Comparison of ENCODE assay signal across 21 cellular contexts in the genomic region with DNA sequence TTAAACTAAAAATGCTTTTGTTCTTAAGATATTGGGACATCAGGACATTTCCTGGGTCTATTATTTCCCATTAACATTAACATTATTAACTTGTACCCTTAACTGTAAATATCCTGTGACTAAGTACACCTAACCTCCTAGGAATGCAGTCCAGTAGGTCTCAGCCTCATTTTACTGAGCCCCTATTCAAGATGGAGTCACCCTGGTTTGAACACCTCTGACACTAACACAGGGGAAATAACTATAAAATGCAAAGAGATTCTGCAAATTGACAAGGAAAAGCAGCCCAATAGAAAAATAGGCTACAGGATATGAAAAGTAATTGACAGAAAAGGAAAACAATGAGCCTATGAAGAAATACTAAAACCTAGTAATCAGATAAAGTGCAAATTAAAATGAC. TPM values are rescaled to one million over a fixed set of nuclear protein-coding genes. Genes with fewer than 3 reads are reported as not detected.
DNase-seq lines count a peak whose midpoint lies in the region; ATAC-seq, FAIRE-seq and TF ChIP-seq lines count a peak whose summit lies in the region.
"Had no signal": no experiment of that assay in that cellular context is flagged by ENCODE, and none has a peak within 500 bp of the region (broad histone marks: within the 10 kb centered on the region; RNA-seq: fewer than 3 reads in every experiment).

No MANE protein-coding gene starts in this region.

- FAIRE-seq in GM12878 (lab: Jason Lieb, UNC), result peak; percentile 44
- FAIRE-seq: A204.1, H1 had no signal

- TF ChIP-seq EP300 in Ishikawa (IDR thresholded peaks at IDR 0.05; ENCODE audit: borderline replicate concordance) (no peak), GM12878 (IDR thresholded peaks at IDR 0.05; ENCODE audit: borderline replicate concordance in 1 of 2, control insufficient read depth in 1 of 2, low read depth in 2 of 2, low read length in 2 of 2) (no peak)

- no peaks in the 10 kb centered on the region for H3K9me3 Mint-ChIP-seq in Caco-2 (ENCODE audit: unreplicated experiment)
- H3K9me3 Mint-ChIP-seq: HFFc6 had no signal

- H3K36me3 ChIP-seq in Caco-2 (ENCODE audit: control insufficient read depth, insufficient read depth, low read length), result no peaks in the 10 kb centered on the region
- H3K36me3 ChIP-seq in GM12878 (ENCODE audit: control insufficient read depth in 2 of 2, insufficient read depth in 2 of 2, low read length in 1 of 2), result no peaks in the 10 kb centered on the region

- H3K27me3 Mint-ChIP-seq in Caco-2 (ENCODE audit: insufficient read depth, unreplicated experiment), result no peaks in the 10 kb centered on the region

- H3K27ac Mint-ChIP-seq in Caco-2 (ENCODE audit: unreplicated experiment), result peak overlapping the region; percentile 48
- H3K27ac Mint-ChIP-seq: HFFc6 had no signal

- H3K27me3 ChIP-seq in Caco-2 (replicated peaks; ENCODE audit: control insufficient read depth, insufficient read depth, low read length) (no peaks in the 10 kb centered on the region), GM12878 (replicated peaks in 1 of 2; ENCODE audit: control insufficient read depth in 2 of 2, insufficient read depth in 2 of 2, low read length in 1 of 2) (peaks cover 2 to 11% of the 10 kb centered on the region in 2 experiments; a peak in 2 of 4 replicates)

- H3K4me1 Mint-ChIP-seq in Caco-2 (ENCODE audit: low read depth, unreplicated experiment), result peaks cover 26% of the 10 kb centered on the region

- H3K4me3 ChIP-seq in Caco-2 (ENCODE audit: low read depth, low read length) (no peak overlapping the region), GM12878 (no peak overlapping the region)

- intact Hi-C loops in Caco-2 (cut with micrococcal nuclease; ENCODE audit: unreplicated experiment) (loop anchor here (5.0 kb wide), 1 partner anchor 43 kb away; no protein-coding TSS in a partner anchor), GM12878 (cut with micrococcal nuclease; ENCODE audit: unreplicated experiment) (loop anchor here (5.0 kb wide), 1 partner anchor 93 kb away; no protein-coding TSS in a partner anchor)

- peaks cover 46% of the 10 kb centered on the region for H3K4me1 ChIP-seq in Caco-2
- H3K4me1 ChIP-seq in GM12878 (ENCODE audit: control insufficient read depth, insufficient read depth, low read length), result no peaks in the 10 kb centered on the region; the same call in 1 of the 2 replicates

- in situ Hi-C loops in GM12878 (cut with MboI), result no loop called here

- CTCF ChIA-PET in Caco-2 (lab: Charles Lee), result no interaction called here
- CTCF ChIA-PET in GM12878 (lab: Yijun Ruan, JAX), result no interaction called here

- no peak overlapping the region for H3K4me2 ChIP-seq in GM12878 (ENCODE audit: control insufficient read depth, insufficient read depth)

- no peaks in the 10 kb centered on the region for H3K79me2 ChIP-seq in GM12878 (ENCODE audit: control insufficient read depth, insufficient read depth, low read length)

- SMC1A ChIA-PET in GM12878 (lab: Charles Lee; ENCODE audit: uncharacterized antibody, unreplicated experiment), result interaction anchor here (0.6 kb wide), 1 partner anchor 976 kb away, joined by 3 read pairs; no protein-coding TSS in a partner anchor

- no peak for ATAC-seq in GM12878
- no peak for ATAC-seq in GM18505 (IDR thresholded peaks at IDR 0.05; ENCODE audit: unreplicated experiment)
- ATAC-seq in GM21576 (IDR thresholded peaks at IDR 0.05; ENCODE audit: unreplicated experiment), result no peak
- ATAC-seq: Panc1 had no signal

- TF ChIP-seq CTCF in Caco-2 (IDR thresholded peaks at IDR 0.05; ENCODE audit: insufficient read depth in 1 of 2, low read depth in 1 of 2, low read length in 1 of 2, severe bottlenecking in 1 of 2, unreplicated experiment in 1 of 2), result no peak
- no peak for TF ChIP-seq CTCF in GM12878 (IDR thresholded peaks at IDR 0.05 in 2 of 3, conservative IDR thresholded peaks at IDR 0.05 in 1 of 3; ENCODE audit: control insufficient read depth in 2 of 3, extremely low read depth in 1 of 3, insufficient read depth in 1 of 3, low read depth in 3 of 3, low read length in 3 of 3)

- H3K4me3 Mint-ChIP-seq in Caco-2 (ENCODE audit: unreplicated experiment), result no peak overlapping the region
- H3K4me3 Mint-ChIP-seq: HFFc6 had no signal

- TF ChIP-seq POLR2A in GM12878 (IDR thresholded peaks at IDR 0.05; ENCODE audit: low read depth, low read length) (no peak), GM18505 (IDR thresholded peaks at IDR 0.05; ENCODE audit: borderline replicate concordance, extremely low read depth, insufficient read depth, insufficient read length) (no peak)

- no peaks in the 10 kb centered on the region for H3K36me3 Mint-ChIP-seq in Caco-2 (ENCODE audit: insufficient read depth, unreplicated experiment)

- no peaks in the 10 kb centered on the region for H4K20me1 ChIP-seq in GM12878 (ENCODE audit: control insufficient read depth, insufficient read depth)

- H2AFZ ChIP-seq in GM12878 (ENCODE audit: control insufficient read depth, low read depth, low read length), result no peak overlapping the region

- no peak overlapping the region for H3K27ac ChIP-seq in GM12878 (ENCODE audit: control insufficient read depth, insufficient read depth)

- RAD21 ChIA-PET in GM12878 (lab: Charles Lee; ENCODE audit: unreplicated experiment), result no interaction called here

- H3K9me3 ChIP-seq in Caco-2 (no peaks in the 10 kb centered on the region), GM12878 (replicated peaks; ENCODE audit: control insufficient read depth, insufficient read depth, low read length) (no peaks in the 10 kb centered on the region; the same call in 2 of the 3 replicates)

- BruUV-seq in Caco-2 (replicated peaks; lab: Mats Ljungman, UMichigan) (no TSS peak), GM12878 (replicated peaks; lab: Mats Ljungman, UMichigan) (no TSS peak)

- TF ChIP-seq RAD21 in Ishikawa (IDR thresholded peaks at IDR 0.05; ENCODE audit: low read depth) (no peak), GM12878 (IDR thresholded peaks at IDR 0.05; ENCODE audit: insufficient read depth, low read depth, low read length) (no peak)

- DNase-seq in Caco-2, result no peak
- DNase-seq in GM12878 (ENCODE audit: low read depth, low spot score), result no peak
- peak; percentile 87 for DNase-seq in kidney tubule cell (ENCODE audit: low spot score)
- no peak for DNase-seq in SW480 (ENCODE audit: low spot score)
- no peak for DNase-seq in RKO (ENCODE audit: low spot score)
- DNase-seq: C1 segment of cervical spinal cord, DMS153, HFFc6, Karpas-422, NCI-H1105, NCI-H1694, NCI-H2107, NCI-H2227 treated with DMSO at 0.1 percent for 48 hours, NCI-H524, SHP77 had no signal

- POLR2A ChIA-PET in Caco-2 (lab: Charles Lee), result no interaction called here
- POLR2A ChIA-PET in GM12878 (lab: Charles Lee), result no interaction called here

- H3K9ac ChIP-seq in GM12878 (ENCODE audit: control insufficient read depth, insufficient read depth, low read length), result no peak overlapping the region

TF ChIP-seq in GM12878, 131 proteins besides CTCF, POLR2A, EP300 and RAD21 (continues in another document):
- TF ChIP-seq HDAC6 (IDR thresholded peaks at IDR 0.05; ENCODE audit: unreplicated experiment), result no peak
- no peak for TF ChIP-seq BRCA1 (IDR thresholded peaks at IDR 0.05; ENCODE audit: low read depth, low read length)
- TF ChIP-seq ZNF207 (IDR thresholded peaks at IDR 0.05; ENCODE audit: borderline replicate concordance), result no peak

RNA-seq across cellular contexts. Expression of a gene that starts 11.6 kb away (rescaled TPM):
- total RNA-seq in Caco-2 (2022), result 0.35 and 0.43 TPM in 2 replicates
- not detected in 2 replicates for total RNA-seq in GM12878 (2013; cell fraction: nucleolus; rRNA removed)
- not detected in 2 replicates for total RNA-seq in GM12878 (2014; rRNA removed)
- total RNA-seq in GM12878 (2014; rRNA removed; fragmentation: Illumina TruSeq; extraction: Trizol), result not detected in 2 replicates
- not detected in 2 replicates for total RNA-seq in GM12878 (2021)
- polyA plus RNA-seq in GM12878 (2011; ENCODE audit: low read depth), result not detected
- not detected in 2 replicates for polyA plus RNA-seq in GM12878 (2011; rRNA removed)
- polyA plus RNA-seq in GM12878 (2011; cell fraction: cytosol; rRNA removed), result not detected in 2 replicates
- not detected in 2 replicates for polyA plus RNA-seq in GM12878 (2011; cell fraction: nucleus; rRNA removed)
- not detected in 2 replicates for polyA plus RNA-seq in GM12878 (2012)
- not detected in 2 replicates for polyA plus RNA-seq in GM12878 (2014; fragmentation: Illumina TruSeq; extraction: Trizol)
- polyA plus RNA-seq in GM12878 (2014; fragmentation: Nextera tagmentation; extraction: Ambion mirVana), result not detected
- polyA plus RNA-seq in GM12878 (2014; rRNA removed), result not detected in 2 replicates
- polyA plus RNA-seq in GM12878 (2016; fragmentation: Nextera tagmentation; extraction: Ambion mirVana), result not detected
- polyA minus RNA-seq in GM12878 (2011; rRNA and poly(A)+ RNA removed), result not detected in 2 replicates
- not detected in 2 replicates for polyA minus RNA-seq in GM12878 (2011; cell fraction: cytosol; rRNA and poly(A)+ RNA removed)
- not detected in 2 replicates for polyA minus RNA-seq in GM12878 (2011; cell fraction: nucleus; rRNA and poly(A)+ RNA removed)
- total RNA-seq: HFFc6 had no signal

RNA-seq across cellular contexts. Expression of a gene that starts 41.6 kb away (rescaled TPM):
- total RNA-seq in Caco-2 (2022) (9.9 and 10.2 TPM in 2 replicates), GM12878 (2014; rRNA removed) (0.06 and 0.11 TPM in 2 replicates), GM12878 (2014; rRNA removed; fragmentation: Illumina TruSeq; extraction: Trizol) (not detected in 2 replicates), GM12878 (2021) (0.24 and 0.46 TPM in 2 replicates)
- total RNA-seq in GM12878 (2013; cell fraction: nucleolus; rRNA removed), result 0.15 TPM in 1 of 2 replicates, not detected in the other
- 0.28 TPM for polyA plus RNA-seq in GM12878 (2011; ENCODE audit: low read depth)
- polyA plus RNA-seq in GM12878 (2011; rRNA removed) (0.01 and 0.03 TPM in 2 replicates), GM12878 (2014; fragmentation: Illumina TruSeq; extraction: Trizol) (0.08 and 0.13 TPM in 2 replicates), GM12878 (2014; fragmentation: Nextera tagmentation; extraction: Ambion mirVana) (under 1 TPM; 0.02 TPM), GM12878 (2014; rRNA removed) (not detected in 2 replicates), GM12878 (2016; fragmentation: Nextera tagmentation; extraction: Ambion mirVana) (under 1 TPM in 1 of 2 experiments, not detected in 1; 0.33 TPM)
- 0.15 TPM in 1 of 2 replicates, not detected in the other for polyA plus RNA-seq in GM12878 (2011; cell fraction: cytosol; rRNA removed)
- not detected in 2 replicates for polyA plus RNA-seq in GM12878 (2011; cell fraction: nucleus; rRNA removed)
- polyA plus RNA-seq in GM12878 (2012), result 0.46 and 0.56 TPM in 2 replicates
- not detected in 2 replicates for polyA minus RNA-seq in GM12878 (2011; rRNA and poly(A)+ RNA removed)
- polyA minus RNA-seq in GM12878 (2011; cell fraction: cytosol; rRNA and poly(A)+ RNA removed), result not detected in 2 replicates
- not detected in 2 replicates for polyA minus RNA-seq in GM12878 (2011; cell fraction: nucleus; rRNA and poly(A)+ RNA removed)
